5 cellular contexts compared by ENCODE assay signal in the genomic region with DNA sequence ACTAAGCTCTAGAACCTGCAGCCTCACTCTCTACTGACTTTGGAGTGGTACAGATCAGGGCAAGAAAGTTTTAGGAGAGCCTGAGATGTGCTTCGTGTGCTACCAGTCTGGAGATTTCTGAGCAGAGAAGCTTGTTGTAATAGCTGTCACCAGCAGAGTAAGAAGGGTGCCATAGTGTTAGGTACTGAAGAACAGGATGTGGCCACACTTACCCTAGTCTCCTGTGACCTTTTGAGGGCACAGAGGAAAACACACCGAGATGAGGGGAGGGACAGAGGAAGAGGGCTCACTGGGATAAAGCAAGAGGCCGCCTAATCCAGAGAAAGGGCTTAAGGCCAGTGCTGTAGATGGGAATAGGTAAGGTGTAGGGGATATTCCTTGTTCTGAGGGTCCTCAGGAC.
"Had no signal": no experiment of that assay in that cellular context is flagged by ENCODE, and none has a peak within 500 bp of the region (broad histone marks: within the 10 kb centered on the region; RNA-seq: fewer than 3 reads in every experiment).

No MANE protein-coding gene starts in this region.

- H3K4me3 Mint-ChIP-seq: GM23338, H9 had no signal

- H3K27ac Mint-ChIP-seq: GM23338, H9 had no signal

- H3K4me1 Mint-ChIP-seq: H9 had no signal

- DNase-seq: H9, HCEC 1CT, IMR-90 had no signal

- ATAC-seq: GM23338, K562 had no signal

- H3K4me3 ChIP-seq: GM23338, K562 had no signal

- H3K9me3 Mint-ChIP-seq: GM23338 had no signal
